8 cellular contexts compared by ENCODE assay signal in genomic region chr12:43835264-43835655, GRCh38. TPM values are rescaled to one million over a fixed set of nuclear protein-coding genes. Genes with fewer than 3 reads are reported as not detected.
DNase-seq lines count a peak whose midpoint lies in the region; ATAC-seq lines count a peak whose summit lies in the region.

No MANE protein-coding gene starts in this region.

- no peaks in the 10 kb centered on the region for H3K9me3 Mint-ChIP-seq in activated CD8-positive, alpha-beta memory T cell treated with anti-CD3 and anti-CD28 coated beads, Interleukin-2, amount 10 ng/mL, durations not matched to agents 7 days and 5 days (ENCODE audit: low read depth)
- H3K9me3 Mint-ChIP-seq in activated naive CD4-positive, alpha-beta T cell treated with anti-CD3 and anti-CD28 coated beads, Interleukin-2, amount 50 U/mL, for 24 hours, result no peaks in the 10 kb centered on the region
- no peaks in the 10 kb centered on the region for H3K9me3 Mint-ChIP-seq in stimulated activated naive B cell treated with anti-CD40 and anti-IgM and Interleukin-4, amounts not matched to agents 10 μg/mL and 1 μg/mL and 100 μg/mL, for 72 hours

- peaks cover 2% of the 10 kb centered on the region for H3K36me3 Mint-ChIP-seq in activated CD8-positive, alpha-beta memory T cell treated with anti-CD3 and anti-CD28 coated beads, Interleukin-2, amount 10 ng/mL, durations not matched to agents 7 days and 5 days
- no peaks in the 10 kb centered on the region for H3K36me3 Mint-ChIP-seq in activated naive CD4-positive, alpha-beta T cell treated with anti-CD3 and anti-CD28 coated beads, Interleukin-2, amount 50 U/mL, for 24 hours
- H3K36me3 Mint-ChIP-seq in stimulated activated naive B cell treated with anti-CD40 and anti-IgM and Interleukin-4, amounts not matched to agents 10 μg/mL and 1 μg/mL and 100 μg/mL, for 72 hours, result peaks cover 0 to 4% of the 10 kb centered on the region in 2 donors

- no peak for DNase-seq in activated CD8-positive, alpha-beta memory T cell treated with anti-CD3 and anti-CD28 coated beads, Interleukin-2, amount 10 ng/mL, durations not matched to agents 7 days and 5 days
- DNase-seq in activated CD8-positive, alpha-beta memory T cell treated with anti-CD3 and anti-CD28 coated beads, Interleukin-2, amount 50 U/mL, for 48 hours, result no peak
- DNase-seq in stimulated activated naive B cell treated with anti-CD40 and anti-IgM and Interleukin-4, amounts not matched to agents 10 μg/mL and 1 μg/mL and 100 μg/mL, for 72 hours, result no peak
- DNase-seq in NCI-H2107 (lab: John Stamatoyannopoulos, UW) (no peak), NCI-H1930 (lab: John Stamatoyannopoulos, UW) (no peak)

- peaks cover 36% of the 10 kb centered on the region for H3K27me3 Mint-ChIP-seq in activated CD8-positive, alpha-beta memory T cell treated with anti-CD3 and anti-CD28 coated beads, Interleukin-2, amount 10 ng/mL, durations not matched to agents 7 days and 5 days
- no peaks in the 10 kb centered on the region for H3K27me3 Mint-ChIP-seq in activated naive CD4-positive, alpha-beta T cell treated with anti-CD3 and anti-CD28 coated beads, Interleukin-2, amount 50 U/mL, for 24 hours
- peaks cover 0 to 3% of the 10 kb centered on the region in 2 donors for H3K27me3 Mint-ChIP-seq in stimulated activated naive B cell treated with anti-CD40 and anti-IgM and Interleukin-4, amounts not matched to agents 10 μg/mL and 1 μg/mL and 100 μg/mL, for 72 hours

- H3K4me3 ChIP-seq in iPS-11a (ENCODE audit: low read depth, low read length), result peak overlapping the region; percentile 66

- peak overlapping the region; percentile 82 for H3K4me3 Mint-ChIP-seq in activated CD8-positive, alpha-beta memory T cell treated with anti-CD3 and anti-CD28 coated beads, Interleukin-2, amount 10 ng/mL, durations not matched to agents 7 days and 5 days
- H3K4me3 Mint-ChIP-seq in activated naive CD4-positive, alpha-beta T cell treated with anti-CD3 and anti-CD28 coated beads, Interleukin-2, amount 50 U/mL, for 24 hours, result peak overlapping the region; percentile 84
- peak overlapping the region; percentile 86 to 88 for H3K4me3 Mint-ChIP-seq in stimulated activated naive B cell treated with anti-CD40 and anti-IgM and Interleukin-4, amounts not matched to agents 10 μg/mL and 1 μg/mL and 100 μg/mL, for 72 hours

- CTCF ChIA-PET in activated CD8-positive, alpha-beta memory T cell treated with anti-CD3 and anti-CD28 coated beads, Interleukin-2, amount 10 ng/mL, durations not matched to agents 7 days and 5 days (lab: Charles Lee), result no interaction called here

- ATAC-seq in activated CD8-positive, alpha-beta memory T cell treated with anti-CD3 and anti-CD28 coated beads, Interleukin-2, amount 10 ng/mL, durations not matched to agents 7 days and 5 days, result peak; percentile 3
- ATAC-seq in HG03139 (IDR thresholded peaks at IDR 0.05; ENCODE audit: unreplicated experiment), result peak; percentile 6
- peak; percentile 11 to 21 for ATAC-seq in stimulated activated naive B cell treated with anti-CD40 and anti-IgM and Interleukin-4, amounts not matched to agents 10 μg/mL and 1 μg/mL and 100 μg/mL, for 72 hours (replicated peaks)

- H3K4me1 Mint-ChIP-seq in activated CD8-positive, alpha-beta memory T cell treated with anti-CD3 and anti-CD28 coated beads, Interleukin-2, amount 10 ng/mL, durations not matched to agents 7 days and 5 days, result peaks cover 33% of the 10 kb centered on the region
- H3K4me1 Mint-ChIP-seq in activated naive CD4-positive, alpha-beta T cell treated with anti-CD3 and anti-CD28 coated beads, Interleukin-2, amount 50 U/mL, for 24 hours, result peaks cover 62% of the 10 kb centered on the region
- H3K4me1 Mint-ChIP-seq in stimulated activated naive B cell treated with anti-CD40 and anti-IgM and Interleukin-4, amounts not matched to agents 10 μg/mL and 1 μg/mL and 100 μg/mL, for 72 hours, result peaks cover 12 to 31% of the 10 kb centered on the region in 2 donors

- peak overlapping the region; percentile 77 for H3K27ac Mint-ChIP-seq in activated CD8-positive, alpha-beta memory T cell treated with anti-CD3 and anti-CD28 coated beads, Interleukin-2, amount 10 ng/mL, durations not matched to agents 7 days and 5 days
- peak overlapping the region; percentile 74 for H3K27ac Mint-ChIP-seq in activated naive CD4-positive, alpha-beta T cell treated with anti-CD3 and anti-CD28 coated beads, Interleukin-2, amount 50 U/mL, for 24 hours
- H3K27ac Mint-ChIP-seq in stimulated activated naive B cell treated with anti-CD40 and anti-IgM and Interleukin-4, amounts not matched to agents 10 μg/mL and 1 μg/mL and 100 μg/mL, for 72 hours, result peak overlapping the region; percentile 84

RNA-seq across cellular contexts. Expression of gene TMEM117, which starts 0.6 kb away (rescaled TPM):
- under 1 TPM; 0.50 to 0.63 TPM for total RNA-seq in activated CD8-positive, alpha-beta memory T cell treated with anti-CD3 and anti-CD28 coated beads, Interleukin-2, amount 10 ng/mL, durations not matched to agents 7 days and 5 days

RNA-seq across cellular contexts. Expression of gene TWF1, which starts 29.1 kb away (rescaled TPM):
- total RNA-seq in activated CD8-positive, alpha-beta memory T cell treated with anti-CD3 and anti-CD28 coated beads, Interleukin-2, amount 10 ng/mL, durations not matched to agents 7 days and 5 days, result 10 to 100 TPM; 25.2 to 27.4 TPM
